ENCODE assay signal across 8 cellular contexts in the genomic region with DNA sequence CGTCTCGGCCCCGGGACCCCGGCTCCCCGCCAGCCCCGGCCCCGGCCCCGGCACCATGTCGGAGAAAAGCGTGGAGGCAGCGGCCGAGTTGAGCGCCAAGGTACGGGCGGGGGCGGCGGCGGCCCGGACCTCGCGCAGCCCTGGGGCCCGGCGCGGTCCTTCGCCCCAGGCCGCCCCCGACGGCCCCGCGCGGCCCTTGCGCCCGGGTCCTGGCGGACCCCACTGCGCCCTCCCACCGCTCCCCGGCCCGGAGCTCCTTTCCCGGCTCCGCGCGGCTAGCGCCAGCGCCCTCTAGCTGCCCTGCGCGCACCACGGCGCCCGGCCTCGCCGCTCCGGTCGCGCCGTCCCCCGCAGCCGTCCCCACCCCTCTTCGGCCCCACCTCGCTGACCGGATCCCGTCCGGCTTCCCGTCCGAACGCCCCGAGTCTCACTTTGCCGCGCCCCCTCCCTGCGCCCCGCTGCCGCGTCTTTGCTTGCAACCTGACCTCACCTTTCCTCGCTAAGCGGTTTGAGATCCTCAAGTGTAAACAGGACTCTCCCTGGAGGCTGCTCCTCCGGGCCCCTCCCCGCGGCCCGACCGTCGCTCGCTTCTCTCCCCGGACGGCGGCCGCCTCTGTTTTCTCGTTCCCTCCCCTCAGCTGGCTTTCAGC. TPM values are rescaled to one million over a fixed set of nuclear protein-coding genes. Genes with fewer than 3 reads are reported as not detected.
A peak's percentile ranks its signal among the peaks of the same experiment; 100 is the strongest.
DNase-seq lines count a peak whose midpoint lies in the region; ATAC-seq, FAIRE-seq and TF ChIP-seq lines count a peak whose summit lies in the region.

No MANE protein-coding gene starts in this region.

- peak overlapping the region; percentile 73 for H3K27ac Mint-ChIP-seq in activated CD8-positive, alpha-beta memory T cell treated with anti-CD3 and anti-CD28 coated beads, Interleukin-2, amount 10 ng/mL, durations not matched to agents 7 days and 5 days

- peak; percentile 91 for FAIRE-seq in GM12891 (lab: Jason Lieb, UNC)

- TF ChIP-seq POLR2A in GM12891 (IDR thresholded peaks at IDR 0.05; ENCODE audit: low read depth, low read length), result no peak

- H3K36me3 Mint-ChIP-seq in activated CD8-positive, alpha-beta memory T cell treated with anti-CD3 and anti-CD28 coated beads, Interleukin-2, amount 10 ng/mL, durations not matched to agents 7 days and 5 days, result peaks cover 7% of the 10 kb centered on the region

- peak overlapping the region; percentile 77 for H3K4me3 Mint-ChIP-seq in activated CD8-positive, alpha-beta memory T cell treated with anti-CD3 and anti-CD28 coated beads, Interleukin-2, amount 10 ng/mL, durations not matched to agents 7 days and 5 days

- peak; percentile 27 for ATAC-seq in HG03039 (IDR thresholded peaks at IDR 0.05; ENCODE audit: unreplicated experiment)
- peak; percentile 69 for ATAC-seq in activated CD8-positive, alpha-beta memory T cell treated with anti-CD3 and anti-CD28 coated beads, Interleukin-2, amount 10 ng/mL, durations not matched to agents 7 days and 5 days

- peaks cover 53% of the 10 kb centered on the region for H3K4me1 Mint-ChIP-seq in activated CD8-positive, alpha-beta memory T cell treated with anti-CD3 and anti-CD28 coated beads, Interleukin-2, amount 10 ng/mL, durations not matched to agents 7 days and 5 days

- in situ Hi-C loops in ACHN (cut with HindIII; ENCODE audit: low pct_ligation_motif_present, low pct_unique_long_range_greater_than_20kb, low sequenced_read_pairs), result no loop called here

- no peaks in the 10 kb centered on the region for H3K9me3 Mint-ChIP-seq in activated CD8-positive, alpha-beta memory T cell treated with anti-CD3 and anti-CD28 coated beads, Interleukin-2, amount 10 ng/mL, durations not matched to agents 7 days and 5 days (ENCODE audit: low read depth)

- CTCF ChIA-PET in activated CD8-positive, alpha-beta memory T cell treated with anti-CD3 and anti-CD28 coated beads, Interleukin-2, amount 10 ng/mL, durations not matched to agents 7 days and 5 days (lab: Charles Lee), result interaction anchor here (0.6 to 6.5 kb wide), 33 partner anchors 9 to 346 kb away, joined by 3 to 108 read pairs (median 4); a partner anchor contains a TSS

- peak; percentile 84 for DNase-seq in ACHN
- DNase-seq in GM12891 (ENCODE audit: insufficient read length, low spot score), result no peak
- DNase-seq in NCI-H345 treated with DMSO at 0.1 percent for 48 hours (lab: John Stamatoyannopoulos, UW; ENCODE audit: unreplicated experiment), result peak; percentile 52
- peak; percentile 73 for DNase-seq in activated CD8-positive, alpha-beta memory T cell treated with anti-CD3 and anti-CD28 coated beads, Interleukin-2, amount 10 ng/mL, durations not matched to agents 7 days and 5 days
- DNase-seq in epidermal melanocyte (ENCODE audit: insufficient read length, low spot score), result peak; percentile 72
- peak; percentile 95 for DNase-seq in mesenteric fat pad (ENCODE audit: low spot score)
- peak; percentile 60 for DNase-seq in stromal cell of bone marrow (ENCODE audit: low read depth)

- H3K27me3 Mint-ChIP-seq in activated CD8-positive, alpha-beta memory T cell treated with anti-CD3 and anti-CD28 coated beads, Interleukin-2, amount 10 ng/mL, durations not matched to agents 7 days and 5 days, result peaks cover 26% of the 10 kb centered on the region

TF ChIP-seq in GM12891, 5 proteins besides CTCF, POLR2A, EP300 and RAD21:
- TF ChIP-seq PAX5 (IDR thresholded peaks at IDR 0.05; ENCODE audit: insufficient read depth, low read length, severe bottlenecking), result peak; percentile 52
- TF ChIP-seq SPI1 (IDR thresholded peaks at IDR 0.05; ENCODE audit: low read depth, low read length), result no peak

RNA-seq across cellular contexts. Expression of a gene that starts 0.6 kb away (rescaled TPM):
- polyA plus RNA-seq in GM12891 (2012; ENCODE audit: low read depth, missing spikeins), result 58.6 TPM
- 100 to 1,000 TPM; 131 to 142 TPM for total RNA-seq in activated CD8-positive, alpha-beta memory T cell treated with anti-CD3 and anti-CD28 coated beads, Interleukin-2, amount 10 ng/mL, durations not matched to agents 7 days and 5 days
- total RNA-seq in mesenteric fat pad, result 161 TPM

RNA-seq across cellular contexts. Expression of a gene that starts 5.5 kb away (rescaled TPM):
- polyA plus RNA-seq in GM12891 (2012; ENCODE audit: low read depth, missing spikeins), result 1.4 TPM
- 100 to 1,000 TPM; 320 to 420 TPM for total RNA-seq in activated CD8-positive, alpha-beta memory T cell treated with anti-CD3 and anti-CD28 coated beads, Interleukin-2, amount 10 ng/mL, durations not matched to agents 7 days and 5 days
- 1.3 TPM for total RNA-seq in mesenteric fat pad

RNA-seq across cellular contexts. Expression of a gene that starts 13.8 kb away (rescaled TPM):
- polyA plus RNA-seq in GM12891 (2012; ENCODE audit: low read depth, missing spikeins), result 112 TPM
- total RNA-seq in activated CD8-positive, alpha-beta memory T cell treated with anti-CD3 and anti-CD28 coated beads, Interleukin-2, amount 10 ng/mL, durations not matched to agents 7 days and 5 days, result 100 to 1,000 TPM; 102 to 113 TPM
- total RNA-seq in mesenteric fat pad, result 145 TPM

RNA-seq across cellular contexts. Expression of a gene that starts 22.6 kb away (rescaled TPM):
- 15.3 TPM for polyA plus RNA-seq in GM12891 (2012; ENCODE audit: low read depth, missing spikeins)
- 1 to 10 TPM in 1 of 2 experiments, under 1 TPM in 1; 0.82 to 1.8 TPM for total RNA-seq in activated CD8-positive, alpha-beta memory T cell treated with anti-CD3 and anti-CD28 coated beads, Interleukin-2, amount 10 ng/mL, durations not matched to agents 7 days and 5 days
- 31.3 TPM for total RNA-seq in mesenteric fat pad

RNA-seq across cellular contexts. Expression of a gene that starts 42.9 kb away (rescaled TPM):
- polyA plus RNA-seq in GM12891 (2012; ENCODE audit: low read depth, missing spikeins), result 36.6 TPM
- total RNA-seq in activated CD8-positive, alpha-beta memory T cell treated with anti-CD3 and anti-CD28 coated beads, Interleukin-2, amount 10 ng/mL, durations not matched to agents 7 days and 5 days, result 10 to 100 TPM; 28.2 to 30.0 TPM
- total RNA-seq in mesenteric fat pad, result 57.5 TPM

Comparison
In these comparisons a context has a peak if more than half of its experiments do, and no peak if none do; other contexts are left out.
1. RNA of a gene that starts 5.5 kb away (total RNA-seq): 320 to 420 TPM in activated CD8-positive, alpha-beta memory T cell treated with anti-CD3 and anti-CD28 coated beads, Interleukin-2, amount 10 ng/mL, durations not matched to agents 7 days and 5 days; 1.3 TPM in mesenteric fat pad (single experiment); every median in the first group is over 100 times any median in the second.